Comparison of ENCODE assay signal across 27 cellular contexts in the genomic region with DNA sequence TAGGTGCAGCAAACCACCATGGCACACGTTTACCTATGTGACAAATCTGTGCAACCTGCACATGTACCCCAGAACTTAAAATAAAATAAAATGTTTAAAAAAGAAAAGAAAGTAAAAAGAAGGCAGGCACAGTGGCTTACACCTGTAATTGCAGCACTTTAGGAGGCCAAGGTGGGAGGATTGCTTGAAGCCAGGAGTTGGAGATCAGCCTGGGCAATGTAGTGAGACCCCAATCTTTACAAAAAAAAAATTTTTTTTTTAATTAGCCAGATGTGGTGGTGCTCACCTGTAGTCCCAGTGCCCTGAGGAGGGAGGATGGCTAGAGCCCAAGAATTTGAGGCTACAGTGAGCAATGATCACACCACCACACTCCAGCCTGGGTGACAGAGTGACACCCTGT. TPM values are rescaled to one million over a fixed set of nuclear protein-coding genes. Genes with fewer than 3 reads are reported as not detected.
"Had no signal": no experiment of that assay in that cellular context is flagged by ENCODE, and none has a peak within 500 bp of the region (broad histone marks: within the 10 kb centered on the region; RNA-seq: fewer than 3 reads in every experiment).

No MANE protein-coding gene starts in this region.

- H3K4me3 Mint-ChIP-seq: activated naive CD4-positive, alpha-beta T cell treated with anti-CD3 and anti-CD28 coated beads for 36 hours; activated naive CD8-positive, alpha-beta T cell treated with anti-CD3 and anti-CD28 coated beads for 36 hours; effector memory CD8-positive, alpha-beta T cell; natural killer cell had no signal

- H3K4me3 ChIP-seq: adrenal gland, body of pancreas, coronary artery, dorsolateral prefrontal cortex, heart left ventricle, lower lobe of right lung, spleen, suprapubic skin, tibial artery, upper lobe of right lung had no signal

- H3K36me3 Mint-ChIP-seq: activated naive CD8-positive, alpha-beta T cell treated with anti-CD3 and anti-CD28 coated beads for 36 hours; natural killer cell had no signal

- ATAC-seq: activated CD4-positive, CD25-positive, alpha-beta regulatory T cell treated with anti-CD3 and anti-CD28 coated beads, Interleukin-2, amount 50 U/mL, for 24 hours; body of pancreas; effector memory CD8-positive, alpha-beta T cell; heart left ventricle; left lobe of liver; lower lobe of right lung; natural killer cell; right cardiac atrium; upper lobe of right lung had no signal

- DNase-seq: activated CD4-positive, alpha-beta T cell treated with anti-CD3 and anti-CD28 coated beads for 48 hours; activated CD4-positive, alpha-beta T cell treated with anti-CD3 and anti-CD28 coated beads, Interleukin-2, amount 50 U/mL, for 48 hours; activated CD8-positive, alpha-beta memory T cell treated with anti-CD3 and anti-CD28 coated beads for 24 hours; activated effector memory CD4-positive, alpha-beta T cell treated with anti-CD3 and anti-CD28 coated beads, Interleukin-2, amount 50 U/mL, for 16 hours; activated naive CD4-positive, alpha-beta T cell treated with anti-CD3 and anti-CD28 coated beads for 36 hours; activated naive CD8-positive, alpha-beta T cell treated with anti-CD3 and anti-CD28 coated beads for 36 hours; adrenal gland; aorta; body of pancreas; cerebellar nuclear complex; dorsolateral prefrontal cortex; effector memory CD8-positive, alpha-beta T cell; heart left ventricle; lower lobe of right lung; mesenchymal stem cell; natural killer cell; right cardiac atrium; spleen; stimulated activated naive CD4-positive, alpha-beta T cell; T-helper 9 cell; tibial artery; upper lobe of right lung had no signal

- H3K4me1 Mint-ChIP-seq: activated naive CD8-positive, alpha-beta T cell treated with anti-CD3 and anti-CD28 coated beads for 36 hours; natural killer cell had no signal

- H3K36me3 ChIP-seq: adrenal gland, heart left ventricle, lower lobe of right lung, spleen, suprapubic skin, tibial artery, upper lobe of right lung had no signal

- H3K27ac Mint-ChIP-seq: activated naive CD4-positive, alpha-beta T cell treated with anti-CD3 and anti-CD28 coated beads for 36 hours; activated naive CD8-positive, alpha-beta T cell treated with anti-CD3 and anti-CD28 coated beads for 36 hours; effector memory CD8-positive, alpha-beta T cell; natural killer cell had no signal

- H3K9me3 ChIP-seq: adrenal gland, body of pancreas, heart left ventricle, lower lobe of right lung, spleen, suprapubic skin, tibial artery, upper lobe of right lung had no signal

- H3K9me3 Mint-ChIP-seq: activated naive CD4-positive, alpha-beta T cell treated with anti-CD3 and anti-CD28 coated beads for 36 hours; activated naive CD8-positive, alpha-beta T cell treated with anti-CD3 and anti-CD28 coated beads for 36 hours; effector memory CD8-positive, alpha-beta T cell; natural killer cell had no signal

- H3K27me3 ChIP-seq: adrenal gland, body of pancreas, dorsolateral prefrontal cortex, heart left ventricle, spleen, suprapubic skin, tibial artery, upper lobe of right lung had no signal

- H3K27ac ChIP-seq: adrenal gland, body of pancreas, coronary artery, dorsolateral prefrontal cortex, heart left ventricle, lower lobe of right lung, spleen, suprapubic skin, tibial artery, upper lobe of right lung, VCaP had no signal

RNA-seq across cellular contexts. Expression of a gene that starts 12.5 kb away (rescaled TPM):
- total RNA-seq: activated naive CD4-positive, alpha-beta T cell treated with anti-CD3 and anti-CD28 coated beads for 36 hours had no signal
